Comparison of ENCODE assay signal across 19 cellular contexts in genomic region chr10:55002420-55002819, GRCh38.
"Had no signal": no experiment of that assay in that cellular context is flagged by ENCODE, and none has a peak within 500 bp of the region (broad histone marks: within the 10 kb centered on the region; RNA-seq: fewer than 3 reads in every experiment).

No MANE protein-coding gene starts in this region.

- H3K36me3 Mint-ChIP-seq: memory B cell had no signal

- H3K27ac ChIP-seq: coronary artery, esophagus muscularis mucosa, foreskin keratinocyte, gastroesophageal sphincter, heart right ventricle, left lung, lower lobe of right lung had no signal

- H3K27me3 ChIP-seq: dorsolateral prefrontal cortex, esophagus muscularis mucosa, foreskin keratinocyte, gastroesophageal sphincter, heart right ventricle, left lung had no signal

- DNase-seq: dermis blood vessel endothelial cell; dorsolateral prefrontal cortex; effector CD4-positive, alpha-beta T cell; effector memory CD4-positive, alpha-beta T cell; foreskin keratinocyte; glutamatergic neuron; head of caudate nucleus; heart right ventricle; hippocampal formation; left cardiac atrium; left lung; left ventricle myocardium superior; lower lobe of right lung; mesendoderm; midbrain had no signal

- H3K4me3 Mint-ChIP-seq: memory B cell had no signal

- H3K36me3 ChIP-seq: esophagus muscularis mucosa, gastroesophageal sphincter, heart right ventricle, left lung, lower lobe of right lung had no signal

- ATAC-seq: foreskin keratinocyte, gastroesophageal sphincter, left cardiac atrium, left lung, left ventricle myocardium superior, lower lobe of right lung had no signal

- H3K27ac Mint-ChIP-seq: memory B cell had no signal

- H3K27me3 Mint-ChIP-seq: memory B cell had no signal

- H3K4me1 Mint-ChIP-seq: memory B cell had no signal

- H3K9me3 ChIP-seq: esophagus muscularis mucosa, gastroesophageal sphincter, lower lobe of right lung had no signal

- H3K4me3 ChIP-seq: coronary artery, dorsolateral prefrontal cortex, esophagus muscularis mucosa, gastroesophageal sphincter, heart right ventricle, left lung, lower lobe of right lung had no signal

- H3K4me1 ChIP-seq: foreskin keratinocyte, gastroesophageal sphincter, left lung, lower lobe of right lung had no signal
